8 cellular contexts compared by ENCODE assay signal in the genomic region with DNA sequence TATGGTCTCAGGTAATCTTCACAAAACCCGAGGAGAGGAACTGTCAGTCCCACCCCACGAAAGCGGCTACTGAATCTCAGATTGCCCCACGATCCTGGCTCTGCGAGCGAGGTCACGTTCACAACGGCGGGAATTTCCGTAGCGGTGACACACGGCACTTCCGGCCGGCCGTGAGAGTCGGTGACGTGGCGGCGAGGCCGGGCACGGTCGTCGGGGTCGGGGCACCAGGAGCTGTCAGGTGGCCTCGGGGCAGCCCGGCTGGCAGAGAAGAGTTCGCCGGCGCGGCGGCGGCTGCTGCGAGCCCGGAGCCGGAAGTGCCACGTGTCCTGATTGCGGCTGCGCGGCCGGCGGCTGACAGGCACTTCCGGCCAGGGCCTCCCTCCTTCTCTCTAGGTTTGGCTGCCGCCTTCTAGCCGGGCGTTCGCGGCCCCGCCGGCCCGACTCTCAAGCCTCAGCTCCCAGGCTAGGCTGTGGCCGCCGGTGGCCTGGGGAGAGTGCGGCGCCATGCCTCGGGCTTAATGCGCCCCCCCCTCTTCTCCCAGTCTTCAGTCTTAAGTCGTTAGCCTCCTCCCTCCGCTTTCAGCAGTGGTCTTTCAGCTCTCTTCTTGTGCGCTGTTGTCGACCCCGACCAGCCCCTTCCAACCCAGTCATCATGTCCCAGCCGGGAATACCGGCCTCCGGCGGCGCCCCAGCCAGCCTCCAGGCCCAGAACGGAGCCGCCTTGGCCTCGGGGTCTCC. TPM values are rescaled to one million over a fixed set of nuclear protein-coding genes. Genes with fewer than 3 reads are reported as not detected.
DNase-seq lines count a peak whose midpoint lies in the region; ATAC-seq, FAIRE-seq and TF ChIP-seq lines count a peak whose summit lies in the region.

A gene (plus strand): TSS at position 361 of the 738 bp plus-strand sequence. CDS start 292 bp downstream, at position 653.

- H3K9me3 ChIP-seq in keratinocyte (ENCODE audit: control insufficient read depth, low read depth, low read length): no peaks in the 10 kb centered on the region

- dilution Hi-C loops in keratinocyte (cut with MboI; ENCODE audit: extremely low pct_ligation_motif_present, low sequenced_read_pairs): no loop called here

- no peak for TF ChIP-seq CTCF in AG09319 (IDR thresholded peaks at IDR 0.05; ENCODE audit: low read depth, low read length)
- no peak for TF ChIP-seq CTCF in keratinocyte (optimal IDR thresholded peaks at IDR 0.05 in 1 of 3, IDR thresholded peaks at IDR 0.05 in 1 of 3, conservative IDR thresholded peaks at IDR 0.05 in 1 of 3; ENCODE audit: extremely low read depth in 1 of 3, insufficient read depth in 2 of 3, low read length in 3 of 3)

- H3K4me1 ChIP-seq in keratinocyte (ENCODE audit: control insufficient read depth, extremely low read depth, insufficient read depth, low read length): peaks cover 11% of the 10 kb centered on the region

- H3K9me1 ChIP-seq in keratinocyte (ENCODE audit: control insufficient read depth, extremely low read depth, insufficient read depth, low read length): no peaks in the 10 kb centered on the region

- H2AFZ ChIP-seq in keratinocyte (ENCODE audit: control insufficient read depth, low read length): peak within 1 kb of the TSS; percentile 85

- H3K4me2 ChIP-seq in keratinocyte (ENCODE audit: control insufficient read depth, extremely low read depth, insufficient read depth, low read depth, low read length): peak within 1 kb of the TSS; percentile 90

- peak within 1 kb of the TSS; percentile 95 to 98 (median 97) for H3K4me3 ChIP-seq in keratinocyte (ENCODE audit: control insufficient read depth in 2 of 3, extremely low read depth in 1 of 3, insufficient read depth in 2 of 3, low read depth in 1 of 3, low read length in 3 of 3)

- peak; percentile 76 for DNase-seq in AG09319 (ENCODE audit: extremely low read depth, low read depth)
- DNase-seq in NCI-H460 (ENCODE audit: extremely low read depth, low read depth): peak; percentile 84
- DNase-seq in activated CD4-positive, alpha-beta T cell treated with anti-CD3 and anti-CD28 coated beads for 1 hour: peak; percentile 83
- peak; percentile 21 to 67 for DNase-seq in cerebellar nuclear complex (lab: John Stamatoyannopoulos, UW)
- peak; percentile 63 for DNase-seq in keratinocyte (ENCODE audit: low read depth, low spot score)
- DNase-seq in stimulated activated CD4-positive, alpha-beta T cell treated with anti-CD3 and anti-CD28 coated beads, Interleukin-15, amount 100 ng/mL, for 1 hour (ENCODE audit: low read depth in 1 of 2, low spot score in 1 of 2): peak; percentile 74 to 77

- no peaks in the 10 kb centered on the region for H3K27me3 ChIP-seq in keratinocyte (ENCODE audit: control insufficient read depth, extremely low read depth, insufficient read depth, low read length)

- peaks cover 49% of the 10 kb centered on the region for H3K79me2 ChIP-seq in keratinocyte (ENCODE audit: control insufficient read depth, insufficient read depth, low read length)

- H3K9ac ChIP-seq in keratinocyte (ENCODE audit: control insufficient read depth, extremely low read depth, insufficient read depth, low read length): peak within 1 kb of the TSS; percentile 96

- H4K20me1 ChIP-seq in keratinocyte (ENCODE audit: control insufficient read depth, extremely low read depth, insufficient read depth, low read length): no peaks in the 10 kb centered on the region

- FAIRE-seq in keratinocyte (lab: Jason Lieb, UNC): no peak

- H3K27ac ChIP-seq in keratinocyte (ENCODE audit: control insufficient read depth, insufficient read depth, low read length): peak within 1 kb of the TSS; percentile 99

- H3K36me3 ChIP-seq in keratinocyte (ENCODE audit: control insufficient read depth in 2 of 2, extremely low read depth in 1 of 2, insufficient read depth in 2 of 2, low read length in 2 of 2): no peaks in the 10 kb centered on the region

- ATAC-seq in GM19023 (IDR thresholded peaks at IDR 0.05; ENCODE audit: unreplicated experiment): peak; percentile 78
- peak; percentile 82 for ATAC-seq in HG03196 (IDR thresholded peaks at IDR 0.05; ENCODE audit: unreplicated experiment)

RNA-seq across cellular contexts. Expression of the gene that starts here (rescaled TPM):
- total RNA-seq in NCI-H460 (2014; rRNA removed; shearing (Covaris generic)): 15.0 and 17.3 TPM in 2 replicates
- polyA plus RNA-seq in NCI-H460 (2014; cell fraction: nucleus; rRNA removed): 6.1 and 14.6 TPM in 2 replicates
- 14.2 to 19.2 TPM (median 18.3 TPM) in 3 replicates for polyA plus RNA-seq in keratinocyte
- 3.7 TPM for polyA plus RNA-seq in keratinocyte (2011; ENCODE audit: low read depth)
- polyA plus RNA-seq in keratinocyte (2011; cell fraction: cytosol; rRNA removed): 8.3 and 18.2 TPM in 2 replicates
- polyA plus RNA-seq in keratinocyte (2011; cell fraction: nucleus; rRNA removed): 22.5 and 26.6 TPM in 2 replicates
- 8.1 and 9.9 TPM in 2 replicates for polyA plus RNA-seq in keratinocyte (2012; ENCODE audit: low replicate concordance)
- polyA minus RNA-seq in keratinocyte: 23.3 to 30.2 TPM (median 26.5 TPM) in 3 replicates
- 9.8 TPM for polyA minus RNA-seq in keratinocyte (2011; cell fraction: cytosol; rRNA and poly(A)+ RNA removed)
- 22.8 and 39.9 TPM in 2 replicates for polyA minus RNA-seq in keratinocyte (2011; cell fraction: nucleus; rRNA and poly(A)+ RNA removed)

Comparison
In these comparisons a context has a peak if more than half of its experiments do, and no peak if none do; other contexts are left out.
1. Peak in every context shown above with its lines: DNase-seq, ATAC-seq, H3K4me3 ChIP-seq and H3K27ac ChIP-seq.